1 cellular context compared by ENCODE assay signal in the genomic region with DNA sequence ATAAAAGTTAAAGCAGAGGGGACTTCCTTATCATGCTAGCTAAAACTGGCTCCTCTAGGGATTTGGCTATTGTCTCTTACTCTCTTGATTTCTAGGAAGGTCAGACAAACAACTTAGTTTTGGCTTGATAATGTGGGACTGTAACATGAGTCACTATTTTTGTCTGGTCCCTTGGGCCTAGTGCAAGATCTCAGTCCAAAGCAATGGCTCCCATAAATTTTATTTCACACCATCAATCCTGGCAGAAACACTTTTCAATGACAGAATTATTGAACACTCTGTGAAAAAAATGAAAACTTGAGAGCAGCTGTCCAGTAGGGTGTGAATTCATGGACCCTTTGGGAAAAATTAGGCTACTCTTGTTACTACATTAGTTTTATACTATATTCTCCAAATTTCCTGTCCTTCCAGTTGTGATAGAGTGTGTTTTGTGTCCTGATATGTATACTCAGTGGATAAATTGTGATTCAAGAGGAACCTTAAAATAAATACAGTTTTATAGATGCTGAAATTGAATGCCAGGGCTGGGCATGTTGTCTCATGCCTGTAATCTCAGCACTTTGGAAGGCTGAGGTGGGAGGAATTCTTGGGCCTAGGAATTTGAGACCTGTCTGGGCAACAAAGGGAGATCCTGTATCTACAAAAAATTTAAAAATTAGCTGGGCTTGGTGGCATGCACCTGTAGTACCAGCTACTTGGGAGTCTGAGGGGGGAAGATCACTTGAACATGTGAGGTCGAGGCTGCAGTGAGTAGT.
A peak's percentile ranks its signal among the peaks of the same experiment; 100 is the strongest.
TF ChIP-seq lines count a peak whose summit lies in the region.

No MANE protein-coding gene starts in this region.

TF ChIP-seq in HEK293, 187 proteins besides CTCF, POLR2A, EP300 and RAD21 (continued from another document and continues in another):
- TF ChIP-seq ZNF518A (tag by site-specific recombination; conservative IDR thresholded peaks at IDR 0.05; ENCODE audit: low read depth), result peak; percentile 26; the same call in 1 of the 2 replicates
- TF ChIP-seq ZNF558 (tag by site-specific recombination; IDR thresholded peaks at IDR 0.05), result 0 out of 2 replicates have a peak, but pooled peaks have one; percentile 21
- peak; percentile 16; the same call in 1 of the 2 replicates for TF ChIP-seq KLF16 (tag by site-specific recombination; IDR thresholded peaks at IDR 0.05)
- TF ChIP-seq ZBTB49 (tag by site-specific recombination; IDR thresholded peaks at IDR 0.05; ENCODE audit: low read depth), result no peak
- no peak for TF ChIP-seq ZNF510 (tag by site-specific recombination; IDR thresholded peaks at IDR 0.05; ENCODE audit: insufficient replicate concordance)
- TF ChIP-seq, protein P1, sequence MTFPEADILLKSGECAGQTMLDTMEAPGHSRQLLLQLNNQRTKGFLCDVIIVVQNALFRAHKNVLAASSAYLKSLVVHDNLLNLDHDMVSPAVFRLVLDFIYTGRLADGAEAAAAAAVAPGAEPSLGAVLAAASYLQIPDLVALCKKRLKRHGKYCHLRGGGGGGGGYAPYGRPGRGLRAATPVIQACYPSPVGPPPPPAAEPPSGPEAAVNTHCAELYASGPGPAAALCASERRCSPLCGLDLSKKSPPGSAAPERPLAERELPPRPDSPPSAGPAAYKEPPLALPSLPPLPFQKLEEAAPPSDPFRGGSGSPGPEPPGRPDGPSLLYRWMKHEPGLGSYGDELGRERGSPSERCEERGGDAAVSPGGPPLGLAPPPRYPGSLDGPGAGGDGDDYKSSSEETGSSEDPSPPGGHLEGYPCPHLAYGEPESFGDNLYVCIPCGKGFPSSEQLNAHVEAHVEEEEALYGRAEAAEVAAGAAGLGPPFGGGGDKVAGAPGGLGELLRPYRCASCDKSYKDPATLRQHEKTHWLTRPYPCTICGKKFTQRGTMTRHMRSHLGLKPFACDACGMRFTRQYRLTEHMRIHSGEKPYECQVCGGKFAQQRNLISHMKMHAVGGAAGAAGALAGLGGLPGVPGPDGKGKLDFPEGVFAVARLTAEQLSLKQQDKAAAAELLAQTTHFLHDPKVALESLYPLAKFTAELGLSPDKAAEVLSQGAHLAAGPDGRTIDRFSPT (tag by site-specific recombination; IDR thresholded peaks at IDR 0.05), result peak; percentile 48; the same call in 1 of the 2 replicates
- no peak for TF ChIP-seq PRDM1 (tag by site-specific recombination; IDR thresholded peaks at IDR 0.05)
- TF ChIP-seq ZNF366 (tag by site-specific recombination; conservative IDR thresholded peaks at IDR 0.05), result peak; percentile 72
- TF ChIP-seq ZBTB26 (tag by site-specific recombination; optimal IDR thresholded peaks at IDR 0.05), result no peak
- peak; percentile 47 for TF ChIP-seq ZBTB8A (tag by site-specific recombination; IDR thresholded peaks at IDR 0.05)
- TF ChIP-seq, protein P2, sequence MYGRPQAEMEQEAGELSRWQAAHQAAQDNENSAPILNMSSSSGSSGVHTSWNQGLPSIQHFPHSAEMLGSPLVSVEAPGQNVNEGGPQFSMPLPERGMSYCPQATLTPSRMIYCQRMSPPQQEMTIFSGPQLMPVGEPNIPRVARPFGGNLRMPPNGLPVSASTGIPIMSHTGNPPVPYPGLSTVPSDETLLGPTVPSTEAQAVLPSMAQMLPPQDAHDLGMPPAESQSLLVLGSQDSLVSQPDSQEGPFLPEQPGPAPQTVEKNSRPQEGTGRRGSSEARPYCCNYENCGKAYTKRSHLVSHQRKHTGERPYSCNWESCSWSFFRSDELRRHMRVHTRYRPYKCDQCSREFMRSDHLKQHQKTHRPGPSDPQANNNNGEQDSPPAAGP (tag by site-specific recombination; IDR thresholded peaks at IDR 0.05), result no peak
- peak; percentile 67 for TF ChIP-seq ZXDB (tag by site-specific recombination; IDR thresholded peaks at IDR 0.05)
- peak; percentile 86 for TF ChIP-seq ZSCAN30 (tag by site-specific recombination; IDR thresholded peaks at IDR 0.05)
- no peak for TF ChIP-seq ZNF311 (tag by site-specific recombination; IDR thresholded peaks at IDR 0.05; ENCODE audit: borderline replicate concordance)
- TF ChIP-seq ZNF416 (tag by site-specific recombination; IDR thresholded peaks at IDR 0.05), result no peak
- TF ChIP-seq, protein P3, sequence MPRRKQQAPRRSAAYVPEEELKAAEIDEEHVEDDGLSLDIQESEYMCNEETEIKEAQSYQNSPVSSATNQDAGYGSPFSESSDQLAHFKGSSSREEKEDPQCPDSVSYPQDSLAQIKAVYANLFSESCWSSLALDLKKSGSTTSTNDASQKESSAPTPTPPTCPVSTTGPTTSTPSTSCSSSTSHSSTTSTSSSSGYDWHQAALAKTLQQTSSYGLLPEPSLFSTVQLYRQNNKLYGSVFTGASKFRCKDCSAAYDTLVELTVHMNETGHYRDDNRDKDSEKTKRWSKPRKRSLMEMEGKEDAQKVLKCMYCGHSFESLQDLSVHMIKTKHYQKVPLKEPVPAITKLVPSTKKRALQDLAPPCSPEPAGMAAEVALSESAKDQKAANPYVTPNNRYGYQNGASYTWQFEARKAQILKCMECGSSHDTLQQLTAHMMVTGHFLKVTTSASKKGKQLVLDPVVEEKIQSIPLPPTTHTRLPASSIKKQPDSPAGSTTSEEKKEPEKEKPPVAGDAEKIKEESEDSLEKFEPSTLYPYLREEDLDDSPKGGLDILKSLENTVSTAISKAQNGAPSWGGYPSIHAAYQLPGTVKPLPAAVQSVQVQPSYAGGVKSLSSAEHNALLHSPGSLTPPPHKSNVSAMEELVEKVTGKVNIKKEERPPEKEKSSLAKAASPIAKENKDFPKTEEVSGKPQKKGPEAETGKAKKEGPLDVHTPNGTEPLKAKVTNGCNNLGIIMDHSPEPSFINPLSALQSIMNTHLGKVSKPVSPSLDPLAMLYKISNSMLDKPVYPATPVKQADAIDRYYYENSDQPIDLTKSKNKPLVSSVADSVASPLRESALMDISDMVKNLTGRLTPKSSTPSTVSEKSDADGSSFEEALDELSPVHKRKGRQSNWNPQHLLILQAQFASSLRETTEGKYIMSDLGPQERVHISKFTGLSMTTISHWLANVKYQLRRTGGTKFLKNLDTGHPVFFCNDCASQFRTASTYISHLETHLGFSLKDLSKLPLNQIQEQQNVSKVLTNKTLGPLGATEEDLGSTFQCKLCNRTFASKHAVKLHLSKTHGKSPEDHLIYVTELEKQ (tag by site-specific recombination; IDR thresholded peaks at IDR 0.05; ENCODE audit: borderline replicate concordance), result peak; percentile 35; the same call in 1 of the 2 replicates
- TF ChIP-seq, protein P4, sequence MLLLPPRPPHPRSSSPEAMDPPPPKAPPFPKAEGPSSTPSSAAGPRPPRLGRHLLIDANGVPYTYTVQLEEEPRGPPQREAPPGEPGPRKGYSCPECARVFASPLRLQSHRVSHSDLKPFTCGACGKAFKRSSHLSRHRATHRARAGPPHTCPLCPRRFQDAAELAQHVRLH (tag by site-specific recombination; IDR thresholded peaks at IDR 0.05), result peak; percentile 57; the same call in 1 of the 2 replicates
- TF ChIP-seq ZNF837 (tag by site-specific recombination; IDR thresholded peaks at IDR 0.05), result no peak
- peak; percentile 84 for TF ChIP-seq OVOL3 (tag by site-specific recombination; IDR thresholded peaks at IDR 0.05)
- TF ChIP-seq ZNF26 (tag by site-specific recombination; IDR thresholded peaks at IDR 0.05), result no peak
- TF ChIP-seq, protein P5, sequence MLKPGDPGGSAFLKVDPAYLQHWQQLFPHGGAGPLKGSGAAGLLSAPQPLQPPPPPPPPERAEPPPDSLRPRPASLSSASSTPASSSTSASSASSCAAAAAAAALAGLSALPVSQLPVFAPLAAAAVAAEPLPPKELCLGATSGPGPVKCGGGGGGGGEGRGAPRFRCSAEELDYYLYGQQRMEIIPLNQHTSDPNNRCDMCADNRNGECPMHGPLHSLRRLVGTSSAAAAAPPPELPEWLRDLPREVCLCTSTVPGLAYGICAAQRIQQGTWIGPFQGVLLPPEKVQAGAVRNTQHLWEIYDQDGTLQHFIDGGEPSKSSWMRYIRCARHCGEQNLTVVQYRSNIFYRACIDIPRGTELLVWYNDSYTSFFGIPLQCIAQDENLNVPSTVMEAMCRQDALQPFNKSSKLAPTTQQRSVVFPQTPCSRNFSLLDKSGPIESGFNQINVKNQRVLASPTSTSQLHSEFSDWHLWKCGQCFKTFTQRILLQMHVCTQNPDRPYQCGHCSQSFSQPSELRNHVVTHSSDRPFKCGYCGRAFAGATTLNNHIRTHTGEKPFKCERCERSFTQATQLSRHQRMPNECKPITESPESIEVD (tag by site-specific recombination; IDR thresholded peaks at IDR 0.05), result peak; percentile 98
- TF ChIP-seq GLIS1 (tag by site-specific recombination; IDR thresholded peaks at IDR 0.05), result no peak
- TF ChIP-seq ZNF704 (tag by site-specific recombination; IDR thresholded peaks at IDR 0.05), result no peak
- TF ChIP-seq MZF1 (tag by site-specific recombination; IDR thresholded peaks at IDR 0.05; ENCODE audit: borderline replicate concordance), result peak; percentile 65; the same call in 1 of the 2 replicates
